In the genomic region with DNA sequence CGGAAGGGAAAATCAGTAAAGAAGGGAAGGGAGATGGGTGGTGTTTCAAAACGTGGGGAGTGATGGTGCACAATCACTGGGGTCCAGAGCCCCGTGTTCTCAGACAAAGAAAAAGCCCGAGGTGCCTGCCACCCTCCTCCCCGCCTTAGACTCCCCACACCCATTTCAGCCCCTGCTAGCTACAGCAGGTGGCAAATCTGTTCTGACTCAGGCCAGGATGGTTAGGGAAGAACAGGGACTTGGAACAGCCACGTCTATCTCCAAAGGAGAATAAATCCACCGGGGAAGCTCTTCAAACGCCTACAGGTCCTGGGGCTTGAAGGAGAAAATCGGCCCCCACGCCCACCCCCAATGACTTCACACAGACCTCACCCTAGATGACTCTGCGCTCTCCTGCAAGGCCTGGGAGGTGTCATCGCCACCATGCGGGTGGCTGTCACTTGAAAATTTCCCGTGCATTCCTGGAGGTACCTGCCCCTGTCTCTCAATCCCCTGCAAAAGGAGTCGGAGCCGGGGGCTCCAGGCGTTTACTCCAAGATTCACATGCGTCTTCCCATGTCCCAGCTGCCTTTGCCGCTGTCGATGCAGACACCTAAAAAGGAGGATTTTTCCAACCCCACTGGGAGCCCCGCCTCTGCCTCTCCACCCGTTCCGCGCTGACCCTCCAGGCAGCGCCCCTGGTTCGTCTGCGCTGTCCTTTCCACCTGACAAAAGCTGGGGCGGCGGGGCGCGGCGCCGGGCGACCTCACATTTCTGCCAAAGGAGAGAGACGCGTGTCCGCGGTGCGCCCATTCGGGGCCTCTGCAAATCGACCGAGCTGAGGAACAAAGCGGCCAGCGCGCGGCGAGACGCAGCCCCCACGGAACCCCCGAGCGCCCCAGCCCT, we compare ENCODE assay signal across 8 cellular contexts. TPM values are rescaled to one million over a fixed set of nuclear protein-coding genes. Genes with fewer than 3 reads are reported as not detected.
DNase-seq lines count a peak whose midpoint lies in the region; ATAC-seq, FAIRE-seq and TF ChIP-seq lines count a peak whose summit lies in the region.

No MANE protein-coding gene starts in this region.

- FAIRE-seq in pancreas (lab: Jason Lieb, UNC), result no peak

- intact Hi-C loops in pancreas (cut with DNase I), result no loop called here

- H3K4me1 ChIP-seq in SJSA1 (replicated peaks), result peaks cover 4% of the 10 kb centered on the region
- peaks cover 0 to 5% (median 0%) of the 10 kb centered on the region in 3 donors for H3K4me1 ChIP-seq in pancreas

- no peak overlapping the region for H3K27ac ChIP-seq in SJSA1
- H3K27ac ChIP-seq in pancreas, result no peak overlapping the region

- H3K36me3 ChIP-seq in SJSA1 (no peaks in the 10 kb centered on the region), pancreas (no peaks in the 10 kb centered on the region)

- H3K9me3 ChIP-seq in SJSA1 (replicated peaks) (no peaks in the 10 kb centered on the region), pancreas (no peaks in the 10 kb centered on the region)

- H3K4me3 ChIP-seq in SJSA1, result peak overlapping the region; percentile 13
- peak overlapping the region; percentile 1 for H3K4me3 ChIP-seq in fibroblast of mammary gland (ENCODE audit: control insufficient read depth, low read depth, low read length)
- peak overlapping the region; percentile 40 to 65 (median 54) for H3K4me3 ChIP-seq in pancreas

- TF ChIP-seq CTCF in fibroblast of mammary gland (conservative IDR thresholded peaks at IDR 0.05; ENCODE audit: control insufficient read depth, insufficient read depth, low read depth, low read length) (no peak), pancreas (IDR thresholded peaks at IDR 0.05) (no peak)

- ATAC-seq in GM18868 (IDR thresholded peaks at IDR 0.05; ENCODE audit: unreplicated experiment) (peak; percentile 20), pancreas (peak; percentile 21 to 39 (median 30)), esophagus mucosa (no peak), GM21576 (IDR thresholded peaks at IDR 0.05; ENCODE audit: unreplicated experiment) (no peak)

- DNase-seq in SJSA1 (ENCODE audit: low read depth in 1 of 2, low spot score in 2 of 2) (no peak), fibroblast of mammary gland (ENCODE audit: low read depth) (no peak), pancreas (peak in 3 of 6 donors; percentile 24 to 76 (median 72)), Kasumi-1 (lab: John Stamatoyannopoulos, UW) (no peak), hippocampal formation (lab: John Stamatoyannopoulos, UW) (no peak)

- WGBS in pancreas, 2 donors, result 4 to 9% methylated on average over 38 to 51 of the region's 51 CpGs

- peaks cover 63% of the 10 kb centered on the region for H3K27me3 ChIP-seq in SJSA1 (replicated peaks)
- no peaks in the 10 kb centered on the region for H3K27me3 ChIP-seq in pancreas

RNA-seq across cellular contexts. Expression of a gene that starts 0.8 kb away (rescaled TPM):
- 0.24 and 0.78 TPM in 2 replicates for total RNA-seq in SJSA1 (2014; rRNA removed; shearing (Covaris generic))
- total RNA-seq in pancreas (1 to 10 TPM; 1.4 to 7.0 (median 4.4) TPM), esophagus mucosa (1.6 TPM)
- 1 to 10 TPM; 2.9 to 4.2 TPM for polyA plus RNA-seq in pancreas

Comparison
In these comparisons a context has a peak if more than half of its experiments do, and no peak if none do; other contexts are left out.
1. ATAC-seq: peak in GM18868 (single experiment) and pancreas (4 of 4); none in esophagus mucosa (single experiment) and GM21576 (single experiment).
2. H3K4me3 ChIP-seq: peak in every context shown above with its lines; median percentile 54 in pancreas; 13 in SJSA1; 1 in fibroblast of mammary gland.